In genomic region chr5:155064580-155064979, GRCh38 we compare ENCODE assay signal across 1 cellular context.
TF ChIP-seq lines count a peak whose summit lies in the region.

No MANE protein-coding gene starts in this region.

TF ChIP-seq in GM12878, 131 proteins besides CTCF, POLR2A, EP300 and RAD21:
- TF ChIP-seq SMAD1 (IDR thresholded peaks at IDR 0.05; ENCODE audit: low read depth, partially characterized antibody) (no peak), RUNX3 (IDR thresholded peaks at IDR 0.05; ENCODE audit: low read length) (peak; percentile 60; the same call in 1 of the 2 replicates), ASH2L (IDR thresholded peaks at IDR 0.05; ENCODE audit: borderline replicate concordance, low read depth) (no peak), EED (IDR thresholded peaks at IDR 0.05; ENCODE audit: low read depth) (no peak), EZH2 (IDR thresholded peaks at IDR 0.05; ENCODE audit: borderline replicate concordance, control insufficient read depth, low read depth, low read length) (no peak), SMARCA5 (IDR thresholded peaks at IDR 0.05) (no peak), BCL11A (IDR thresholded peaks at IDR 0.05; ENCODE audit: low read depth, low read length) (peak; percentile 45; the same call in 1 of the 2 replicates), DPF2 (IDR thresholded peaks at IDR 0.05) (0 out of 2 replicates have a peak, but pooled peaks have one; percentile 48), BCL3 (IDR thresholded peaks at IDR 0.05; ENCODE audit: borderline replicate concordance, insufficient read depth, low read depth, low read length, poor library complexity, severe bottlenecking) (no peak), SPI1 (IDR thresholded peaks at IDR 0.05; ENCODE audit: borderline replicate concordance, insufficient read depth, low read depth, low read length) (peak; percentile 80), SREBF1 (IDR thresholded peaks at IDR 0.05; ENCODE audit: low read length) (no peak), IKZF2 (IDR thresholded peaks at IDR 0.05) (peak in 1 of 2 experiments; percentile 34; a peak in 1 of 4 replicates), MTA2 (IDR thresholded peaks at IDR 0.05; ENCODE audit: low read depth) (peak; percentile 47; the same call in 1 of the 2 replicates)
- TF ChIP-seq, protein P1, sequence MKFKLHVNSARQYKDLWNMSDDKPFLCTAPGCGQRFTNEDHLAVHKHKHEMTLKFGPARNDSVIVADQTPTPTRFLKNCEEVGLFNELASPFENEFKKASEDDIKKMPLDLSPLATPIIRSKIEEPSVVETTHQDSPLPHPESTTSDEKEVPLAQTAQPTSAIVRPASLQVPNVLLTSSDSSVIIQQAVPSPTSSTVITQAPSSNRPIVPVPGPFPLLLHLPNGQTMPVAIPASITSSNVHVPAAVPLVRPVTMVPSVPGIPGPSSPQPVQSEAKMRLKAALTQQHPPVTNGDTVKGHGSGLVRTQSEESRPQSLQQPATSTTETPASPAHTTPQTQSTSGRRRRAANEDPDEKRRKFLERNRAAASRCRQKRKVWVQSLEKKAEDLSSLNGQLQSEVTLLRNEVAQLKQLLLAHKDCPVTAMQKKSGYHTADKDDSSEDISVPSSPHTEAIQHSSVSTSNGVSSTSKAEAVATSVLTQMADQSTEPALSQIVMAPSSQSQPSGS (IDR thresholded peaks at IDR 0.05; ENCODE audit: low read length): no peak
